In genomic region chr7:2325028-2325625, GRCh38 we compare ENCODE assay signal across 24 cellular contexts. TPM values are rescaled to one million over a fixed set of nuclear protein-coding genes. Genes with fewer than 3 reads are reported as not detected.
DNase-seq lines count a peak whose midpoint lies in the region; ATAC-seq, FAIRE-seq and TF ChIP-seq lines count a peak whose summit lies in the region.
"Had no signal": no experiment of that assay in that cellular context is flagged by ENCODE, and none has a peak within 500 bp of the region (broad histone marks: within the 10 kb centered on the region; RNA-seq: fewer than 3 reads in every experiment).

No MANE protein-coding gene starts in this region.

- CTCF ChIA-PET in K562 (lab: Yijun Ruan, JAX; ENCODE audit: low intra/inter-chr PET ratio) = no interaction called here
- CTCF ChIA-PET in Caco-2 (lab: Charles Lee) = no interaction called here

- intact Hi-C loops in K562 (cut with micrococcal nuclease) (no loop called here), Caco-2 (cut with micrococcal nuclease; ENCODE audit: unreplicated experiment) (no loop called here)

- peak in 1 of 2 experiments; percentile 13; a peak in 1 of 4 replicates for TF ChIP-seq RAD21 in K562 (CRISPR knock-in tag; conservative IDR thresholded peaks at IDR 0.05 in 1 of 2, IDR thresholded peaks at IDR 0.05 in 1 of 2)

- H3K9me3 Mint-ChIP-seq in activated naive CD8-positive, alpha-beta T cell treated with anti-CD3 and anti-CD28 coated beads, Interleukin-2, amount 50 U/mL, for 24 hours = no peaks in the 10 kb centered on the region
- no peaks in the 10 kb centered on the region for H3K9me3 Mint-ChIP-seq in activated naive CD8-positive, alpha-beta T cell treated with anti-CD3 and anti-CD28 coated beads for 36 hours
- H3K9me3 Mint-ChIP-seq in Caco-2 (ENCODE audit: unreplicated experiment) = no peaks in the 10 kb centered on the region
- H3K9me3 Mint-ChIP-seq: activated CD8-positive, alpha-beta T cell treated with anti-CD3 and anti-CD28 coated beads for 36 hours; immature natural killer cell had no signal

- no peaks in the 10 kb centered on the region for H3K9me1 ChIP-seq in K562 (ENCODE audit: control insufficient read depth, insufficient read depth, low read length)

- H3K9ac ChIP-seq in K562 (ENCODE audit: insufficient read depth in 1 of 2, low read depth in 2 of 2, low read length in 2 of 2) = peak overlapping the region in 1 of 2 experiments; percentile 79; a peak in 2 of 4 replicates

- peak overlapping the region; percentile 26 for H3K27ac Mint-ChIP-seq in activated naive CD8-positive, alpha-beta T cell treated with anti-CD3 and anti-CD28 coated beads, Interleukin-2, amount 50 U/mL, for 24 hours
- no peak overlapping the region for H3K27ac Mint-ChIP-seq in activated naive CD8-positive, alpha-beta T cell treated with anti-CD3 and anti-CD28 coated beads for 36 hours
- H3K27ac Mint-ChIP-seq in Caco-2 (ENCODE audit: unreplicated experiment) = no peak overlapping the region
- H3K27ac Mint-ChIP-seq: activated CD8-positive, alpha-beta T cell treated with anti-CD3 and anti-CD28 coated beads for 36 hours; immature natural killer cell; T-helper 17 cell had no signal

- H3K27ac ChIP-seq in K562 (ENCODE audit: extremely low read depth, low read depth, low read length) = peak overlapping the region; percentile 0; the same call in 1 of the 3 replicates
- H3K27ac ChIP-seq in skin epidermis = peak overlapping the region in 15 of 21 experiments; percentile 1 to 71 (median 44)

- TF ChIP-seq EP300 in K562 (IDR thresholded peaks at IDR 0.05; ENCODE audit: low read length) = no peak

- no peak for FAIRE-seq in K562 (lab: Jason Lieb, UNC)
- FAIRE-seq: GM12891 had no signal

- peak overlapping the region; percentile 56 for H3K4me2 ChIP-seq in K562 (ENCODE audit: insufficient read depth, low read length)

- H3K27me3 ChIP-seq in K562 (ENCODE audit: control insufficient read depth in 2 of 2, insufficient read depth in 2 of 2, low read length in 2 of 2) (no peaks in the 10 kb centered on the region), Caco-2 (replicated peaks; ENCODE audit: control insufficient read depth, insufficient read depth, low read length) (no peaks in the 10 kb centered on the region)
- H3K27me3 ChIP-seq: dorsolateral prefrontal cortex had no signal

- no peaks in the 10 kb centered on the region for H3K36me3 Mint-ChIP-seq in activated naive CD8-positive, alpha-beta T cell treated with anti-CD3 and anti-CD28 coated beads, Interleukin-2, amount 50 U/mL, for 24 hours (ENCODE audit: low read depth)
- H3K36me3 Mint-ChIP-seq in activated naive CD8-positive, alpha-beta T cell treated with anti-CD3 and anti-CD28 coated beads for 36 hours = no peaks in the 10 kb centered on the region
- no peaks in the 10 kb centered on the region for H3K36me3 Mint-ChIP-seq in Caco-2 (ENCODE audit: insufficient read depth, unreplicated experiment)
- H3K36me3 Mint-ChIP-seq: immature natural killer cell had no signal

- WGBS in K562 (ENCODE audit: insufficient coverage, low coverage, missing lambda C conversion rate) = 8% methylated on average over 5 of the region's 5 CpGs

- no peak for DNase-seq in activated naive CD8-positive, alpha-beta T cell treated with anti-CD3 and anti-CD28 coated beads, Interleukin-2, amount 50 U/mL, for 24 hours
- DNase-seq in activated naive CD8-positive, alpha-beta T cell treated with anti-CD3 and anti-CD28 coated beads for 36 hours = no peak
- DNase-seq in NOMO-1 treated with DMSO at 0.1 percent for 48 hours (lab: John Stamatoyannopoulos, UW; ENCODE audit: unreplicated experiment) = peak; percentile 67
- DNase-seq in K562 (ENCODE audit: extremely low read depth in 1 of 4, low spot score in 3 of 4) = peak in 1 of 4 experiments; percentile 33
- DNase-seq in cortex of kidney (lab: John Stamatoyannopoulos, UW) = no peak
- no peak for DNase-seq in GM19238 (ENCODE audit: insufficient read length, low spot score)
- no peak for DNase-seq in Caco-2
- DNase-seq: activated CD8-positive, alpha-beta T cell treated with anti-CD3 and anti-CD28 coated beads for 36 hours; activated naive CD4-positive, alpha-beta T cell; activated T-cell treated with anti-CD3 and anti-CD28 coated beads, Interleukin-2, amount 50 U/mL, for 1 hour; anterior cingulate cortex; C1 segment of cervical spinal cord; caudate nucleus; dorsolateral prefrontal cortex; HCEC 1CT; immature natural killer cell; NCI-H1436 treated with DMSO at 0.1 percent for 48 hours; NCI-H526 treated with DMSO at 0.1 percent for 48 hours; nucleus accumbens; SHP77 treated with DMSO at 0.1 percent for 48 hours; T-helper 17 cell had no signal

- H3K79me2 ChIP-seq in K562 (ENCODE audit: control insufficient read depth, insufficient read depth, low read length) = no peaks in the 10 kb centered on the region

- POLR2A ChIA-PET in K562 (lab: Yijun Ruan, JAX) (interaction anchor here (0.6 to 1.1 kb wide), 5 partner anchors 10 to 1676 kb away, joined by 3 to 4 read pairs (median 3); no protein-coding TSS in a partner anchor), Caco-2 (lab: Charles Lee) (interaction anchor here (0.6 kb wide), 1 partner anchor 23 kb away, joined by 12 read pairs; no protein-coding TSS in a partner anchor)

- no peak for TF ChIP-seq POLR2A in K562 (conservative IDR thresholded peaks at IDR 0.05)

- no peaks in the 10 kb centered on the region for H4K20me1 ChIP-seq in K562 (replicated peaks; ENCODE audit: control insufficient read depth, insufficient read depth, low read length)

- TF ChIP-seq CTCF in K562 (IDR thresholded peaks at IDR 0.05 in 2 of 3, conservative IDR thresholded peaks at IDR 0.05 in 1 of 3; ENCODE audit: insufficient read depth in 2 of 3, low read depth in 1 of 3, low read length in 3 of 3) (no peak), Caco-2 (IDR thresholded peaks at IDR 0.05; ENCODE audit: insufficient read depth in 1 of 2, low read depth in 1 of 2, low read length in 1 of 2, severe bottlenecking in 1 of 2, unreplicated experiment in 1 of 2) (no peak)

- peaks cover 4% of the 10 kb centered on the region for H3K4me1 Mint-ChIP-seq in activated naive CD8-positive, alpha-beta T cell treated with anti-CD3 and anti-CD28 coated beads, Interleukin-2, amount 50 U/mL, for 24 hours
- H3K4me1 Mint-ChIP-seq in activated naive CD8-positive, alpha-beta T cell treated with anti-CD3 and anti-CD28 coated beads for 36 hours = no peaks in the 10 kb centered on the region
- H3K4me1 Mint-ChIP-seq in Caco-2 (ENCODE audit: low read depth, unreplicated experiment) = no peaks in the 10 kb centered on the region
- H3K4me1 Mint-ChIP-seq: immature natural killer cell, T-helper 17 cell had no signal

- H3K36me3 ChIP-seq in K562 (ENCODE audit: control insufficient read depth, insufficient read depth, low read length) (no peaks in the 10 kb centered on the region), Caco-2 (ENCODE audit: control insufficient read depth, insufficient read depth, low read length) (no peaks in the 10 kb centered on the region)

- in situ Hi-C loops in K562 (cut with MboI) = no loop called here

- BruUV-seq in K562 (replicated peaks; lab: Mats Ljungman, UMichigan) (no TSS peak), Caco-2 (replicated peaks; lab: Mats Ljungman, UMichigan) (no TSS peak)

- H3K27me3 Mint-ChIP-seq in activated naive CD8-positive, alpha-beta T cell treated with anti-CD3 and anti-CD28 coated beads, Interleukin-2, amount 50 U/mL, for 24 hours = peaks cover 4% of the 10 kb centered on the region
- H3K27me3 Mint-ChIP-seq in activated naive CD8-positive, alpha-beta T cell treated with anti-CD3 and anti-CD28 coated beads for 36 hours = no peaks in the 10 kb centered on the region
- H3K27me3 Mint-ChIP-seq in Caco-2 (ENCODE audit: insufficient read depth, unreplicated experiment) = no peaks in the 10 kb centered on the region
- H3K27me3 Mint-ChIP-seq: activated CD8-positive, alpha-beta T cell treated with anti-CD3 and anti-CD28 coated beads for 36 hours; T-helper 17 cell had no signal

- H3K4me1 ChIP-seq in K562 (replicated peaks in 1 of 2; ENCODE audit: control insufficient read depth in 2 of 2, insufficient read depth in 2 of 2, low read length in 2 of 2) (peaks cover 8 to 15% of the 10 kb centered on the region in 2 experiments; a peak in 4 of 5 replicates), Caco-2 (no peaks in the 10 kb centered on the region)

- H2AFZ ChIP-seq in K562 (ENCODE audit: low read depth, low read length) = peak overlapping the region; percentile 66

- H3K9me3 ChIP-seq in K562 (replicated peaks; ENCODE audit: control insufficient read depth, insufficient read depth, low read depth, low read length) (no peaks in the 10 kb centered on the region), Caco-2 (no peaks in the 10 kb centered on the region)

- ATAC-seq in activated naive CD8-positive, alpha-beta T cell treated with anti-CD3 and anti-CD28 coated beads, Interleukin-2, amount 50 U/mL, for 24 hours = no peak
- ATAC-seq in K562 = peak; percentile 51
- ATAC-seq: activated CD8-positive, alpha-beta T cell treated with anti-CD3 and anti-CD28 coated beads for 36 hours; sciatic nerve; T-helper 17 cell had no signal

- H3K4me3 Mint-ChIP-seq in activated naive CD8-positive, alpha-beta T cell treated with anti-CD3 and anti-CD28 coated beads, Interleukin-2, amount 50 U/mL, for 24 hours = no peak overlapping the region
- no peak overlapping the region for H3K4me3 Mint-ChIP-seq in activated naive CD8-positive, alpha-beta T cell treated with anti-CD3 and anti-CD28 coated beads for 36 hours
- no peak overlapping the region for H3K4me3 Mint-ChIP-seq in Caco-2 (ENCODE audit: unreplicated experiment)
- H3K4me3 Mint-ChIP-seq: activated CD8-positive, alpha-beta T cell treated with anti-CD3 and anti-CD28 coated beads for 36 hours; immature natural killer cell; T-helper 17 cell had no signal

- H3K4me3 ChIP-seq in K562 (no peak overlapping the region), skin epidermis (no peak overlapping the region), Caco-2 (ENCODE audit: low read depth, low read length) (no peak overlapping the region)
- H3K4me3 ChIP-seq: dorsolateral prefrontal cortex had no signal

RNA-seq across cellular contexts. Expression of gene SNX8, which starts 10.9 kb away (rescaled TPM):
- 10 to 100 TPM; 45.6 to 48.7 TPM for total RNA-seq in activated naive CD8-positive, alpha-beta T cell treated with anti-CD3 and anti-CD28 coated beads for 36 hours
- total RNA-seq in K562 (2011; cell fraction: chromatin; rRNA removed; ENCODE audit: low replicate concordance) = 26.7 and 72.5 TPM in 2 replicates
- total RNA-seq in K562 (2011; cell fraction: nucleolus; rRNA removed) = 24.0 and 30.0 TPM in 2 replicates
- total RNA-seq in K562 (2011; cell fraction: nucleoplasm; rRNA removed) = 21.8 and 23.5 TPM in 2 replicates
- total RNA-seq in K562 (2014; rRNA removed) (5.5 and 9.1 TPM in 2 replicates), K562 (2014; rRNA removed; fragmentation: Illumina TruSeq; extraction: Trizol) (8.7 and 12.5 TPM in 2 replicates), K562 (2015; rRNA removed; fragmentation: Illumina TruSeq; extraction: Trizol) (15.9 and 16.9 TPM in 2 replicates), K562 (2021) (50.4 and 51.6 TPM in 2 replicates), Caco-2 (2022) (82.0 and 86.6 TPM in 2 replicates)
- polyA plus RNA-seq in K562 (2011; rRNA removed) (45.7 and 47.0 TPM in 2 replicates), K562 (2014; fragmentation: Illumina TruSeq; extraction: Trizol) (33.3 and 35.4 TPM in 2 replicates), K562 (2014; fragmentation: Nextera tagmentation; extraction: Ambion mirVana) (1 to 10 TPM; 2.7 to 7.7 TPM), K562 (2014; rRNA removed) (17.2 and 32.5 TPM in 2 replicates)
- polyA plus RNA-seq in K562 (2011; cell fraction: cytosol; rRNA removed) = 23.9 and 55.1 TPM in 2 replicates
- polyA plus RNA-seq in K562 (2011; cell fraction: nucleus; rRNA removed) = 30.5 and 42.3 TPM in 2 replicates
- polyA plus RNA-seq in K562 (2012) = 35.9 and 57.5 TPM in 2 replicates
- 25.4 and 40.0 TPM in 2 replicates for polyA minus RNA-seq in K562 (2011; rRNA and poly(A)+ RNA removed)
- 16.8 and 32.4 TPM in 2 replicates for polyA minus RNA-seq in K562 (2011; cell fraction: cytosol; rRNA and poly(A)+ RNA removed)
- polyA minus RNA-seq in K562 (2011; cell fraction: nucleus; rRNA and poly(A)+ RNA removed) = 11.8 and 17.4 TPM in 2 replicates

RNA-seq across cellular contexts. Expression of gene EIF3B, which starts 29.5 kb away (rescaled TPM):
- total RNA-seq in activated naive CD8-positive, alpha-beta T cell treated with anti-CD3 and anti-CD28 coated beads for 36 hours = 100 to 1,000 TPM; 315 to 319 TPM
- 583 and 880 TPM in 2 replicates for total RNA-seq in K562 (2011; cell fraction: chromatin; rRNA removed; ENCODE audit: low replicate concordance)
- 353 and 358 TPM in 2 replicates for total RNA-seq in K562 (2011; cell fraction: nucleolus; rRNA removed)
- total RNA-seq in K562 (2011; cell fraction: nucleoplasm; rRNA removed) = 465 and 579 TPM in 2 replicates
- total RNA-seq in K562 (2014; rRNA removed) (334 and 358 TPM in 2 replicates), K562 (2014; rRNA removed; fragmentation: Illumina TruSeq; extraction: Trizol) (357 and 410 TPM in 2 replicates), K562 (2015; rRNA removed; fragmentation: Illumina TruSeq; extraction: Trizol) (407 and 420 TPM in 2 replicates), K562 (2021) (387 and 416 TPM in 2 replicates), Caco-2 (2022) (306 and 314 TPM in 2 replicates)
- polyA plus RNA-seq in K562 (2011; rRNA removed) (216 and 279 TPM in 2 replicates), K562 (2014; fragmentation: Illumina TruSeq; extraction: Trizol) (494 and 496 TPM in 2 replicates), K562 (2014; fragmentation: Nextera tagmentation; extraction: Ambion mirVana) (10 to 100 TPM; 25.9 to 57.6 TPM), K562 (2014; rRNA removed) (263 and 278 TPM in 2 replicates)
- polyA plus RNA-seq in K562 (2011; cell fraction: cytosol; rRNA removed) = 139 and 199 TPM in 2 replicates
- polyA plus RNA-seq in K562 (2011; cell fraction: nucleus; rRNA removed) = 409 and 424 TPM in 2 replicates
- 202 and 329 TPM in 2 replicates for polyA plus RNA-seq in K562 (2012)
- polyA minus RNA-seq in K562 (2011; rRNA and poly(A)+ RNA removed) = 295 and 299 TPM in 2 replicates
- polyA minus RNA-seq in K562 (2011; cell fraction: cytosol; rRNA and poly(A)+ RNA removed) = 126 and 190 TPM in 2 replicates
- polyA minus RNA-seq in K562 (2011; cell fraction: nucleus; rRNA and poly(A)+ RNA removed) = 97.9 and 165 TPM in 2 replicates
